In the genomic region with DNA sequence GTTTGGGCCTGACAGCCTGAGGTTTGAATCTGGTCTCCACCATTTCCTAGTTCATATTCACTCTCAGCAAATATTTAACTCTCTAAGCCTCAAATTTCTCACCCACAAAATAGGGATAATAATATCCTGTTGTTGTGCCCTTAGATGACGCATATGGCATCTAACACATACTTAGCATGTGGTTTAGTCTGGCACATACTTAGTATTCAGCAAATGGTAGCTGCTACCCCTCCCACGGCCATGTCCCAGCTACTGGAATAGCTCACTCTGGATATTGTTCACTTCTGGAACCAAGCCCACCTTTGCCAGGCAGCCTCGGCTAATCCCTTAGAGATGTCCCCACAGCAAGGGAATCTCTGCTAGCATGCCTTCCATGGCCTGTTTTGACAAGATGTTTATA, we compare ENCODE assay signal across 20 cellular contexts. TPM values are rescaled to one million over a fixed set of nuclear protein-coding genes. Genes with fewer than 3 reads are reported as not detected.
A peak's percentile ranks its signal among the peaks of the same experiment; 100 is the strongest.
DNase-seq lines count a peak whose midpoint lies in the region; ATAC-seq, FAIRE-seq and TF ChIP-seq lines count a peak whose summit lies in the region.
"Had no signal": no experiment of that assay in that cellular context is flagged by ENCODE, and none has a peak within 500 bp of the region (broad histone marks: within the 10 kb centered on the region; RNA-seq: fewer than 3 reads in every experiment).

No MANE protein-coding gene starts in this region.

- peak overlapping the region; percentile 12 for H3K4me2 ChIP-seq in astrocyte (ENCODE audit: low read length)

- H3K4me3 Mint-ChIP-seq in activated naive CD8-positive, alpha-beta T cell treated with anti-CD3 and anti-CD28 coated beads, Interleukin-2, amount 50 U/mL, for 24 hours, result no peak overlapping the region
- no peak overlapping the region for H3K4me3 Mint-ChIP-seq in activated naive CD8-positive, alpha-beta T cell treated with anti-CD3 and anti-CD28 coated beads for 36 hours
- no peak overlapping the region for H3K4me3 Mint-ChIP-seq in astrocyte (ENCODE audit: unreplicated experiment)
- H3K4me3 Mint-ChIP-seq: HFFc6, nephron had no signal

- no peak overlapping the region for H3K27ac Mint-ChIP-seq in activated naive CD8-positive, alpha-beta T cell treated with anti-CD3 and anti-CD28 coated beads, Interleukin-2, amount 50 U/mL, for 24 hours
- H3K27ac Mint-ChIP-seq in activated naive CD8-positive, alpha-beta T cell treated with anti-CD3 and anti-CD28 coated beads for 36 hours, result no peak overlapping the region
- H3K27ac Mint-ChIP-seq in astrocyte (ENCODE audit: unreplicated experiment), result no peak overlapping the region
- H3K27ac Mint-ChIP-seq: activated T-helper 2 cell treated with anti-CD3 and anti-CD28 coated beads, Interferon-gamma antibody, Interleukin-2, Interleukin-4, amounts not matched to agents 10 μg/mL and 5 μg/mL and 100 μg/mL, durations not matched to agents 14 hours and 24 hours and 36 hours; HFFc6 had no signal

- 91 to 94% methylated on average over 3 of the region's 3 CpGs for WGBS in upper lobe of left lung, 2 donors

- no peaks in the 10 kb centered on the region for H3K27me3 Mint-ChIP-seq in activated naive CD8-positive, alpha-beta T cell treated with anti-CD3 and anti-CD28 coated beads, Interleukin-2, amount 50 U/mL, for 24 hours
- H3K27me3 Mint-ChIP-seq in activated naive CD8-positive, alpha-beta T cell treated with anti-CD3 and anti-CD28 coated beads for 36 hours, result no peaks in the 10 kb centered on the region
- no peaks in the 10 kb centered on the region for H3K27me3 Mint-ChIP-seq in astrocyte (ENCODE audit: low read depth, unreplicated experiment)

- H3K9ac ChIP-seq in astrocyte (ENCODE audit: low read length), result no peak overlapping the region

- peaks cover 8% of the 10 kb centered on the region for H3K4me1 ChIP-seq in astrocyte (ENCODE audit: insufficient read depth, low read length)
- H3K4me1 ChIP-seq in upper lobe of left lung, result no peaks in the 10 kb centered on the region
- H3K4me1 ChIP-seq: stomach had no signal

- peaks cover 4% of the 10 kb centered on the region for H3K36me3 Mint-ChIP-seq in activated naive CD8-positive, alpha-beta T cell treated with anti-CD3 and anti-CD28 coated beads, Interleukin-2, amount 50 U/mL, for 24 hours (ENCODE audit: low read depth)
- H3K36me3 Mint-ChIP-seq in activated naive CD8-positive, alpha-beta T cell treated with anti-CD3 and anti-CD28 coated beads for 36 hours, result peaks cover 9% of the 10 kb centered on the region
- H3K36me3 Mint-ChIP-seq in astrocyte (ENCODE audit: low read depth, unreplicated experiment), result peaks cover 5% of the 10 kb centered on the region

- no peak for FAIRE-seq in astrocyte (lab: Jason Lieb, UNC)
- FAIRE-seq: endometrium, frontal cortex had no signal

- no peak overlapping the region for H2AFZ ChIP-seq in astrocyte (ENCODE audit: low read depth, low read length)

- H4K20me1 ChIP-seq in astrocyte (ENCODE audit: insufficient read depth, low read length), result peaks cover 44% of the 10 kb centered on the region

- TF ChIP-seq EP300 in upper lobe of left lung (IDR thresholded peaks at IDR 0.05), result no peak

- H3K9me3 ChIP-seq in astrocyte (ENCODE audit: insufficient read depth, low read depth, low read length) (no peaks in the 10 kb centered on the region), upper lobe of left lung (no peaks in the 10 kb centered on the region)
- H3K9me3 ChIP-seq: SJCRH30, stomach had no signal

- H3K36me3 ChIP-seq in astrocyte (ENCODE audit: insufficient read depth, low read length) (no peaks in the 10 kb centered on the region), upper lobe of left lung (no peaks in the 10 kb centered on the region)
- H3K36me3 ChIP-seq: SJCRH30, stomach had no signal

- H3K27me3 ChIP-seq in astrocyte (ENCODE audit: insufficient read depth, low read length), result no peaks in the 10 kb centered on the region
- no peaks in the 10 kb centered on the region for H3K27me3 ChIP-seq in upper lobe of left lung
- H3K27me3 ChIP-seq: SJCRH30, stomach had no signal

- H3K27ac ChIP-seq in astrocyte (ENCODE audit: low read depth, low read length) (peak overlapping the region; percentile 18), upper lobe of left lung (no peak overlapping the region)
- H3K27ac ChIP-seq: SJCRH30 had no signal

- peaks cover 12% of the 10 kb centered on the region for H3K4me1 Mint-ChIP-seq in activated naive CD8-positive, alpha-beta T cell treated with anti-CD3 and anti-CD28 coated beads, Interleukin-2, amount 50 U/mL, for 24 hours
- H3K4me1 Mint-ChIP-seq in activated naive CD8-positive, alpha-beta T cell treated with anti-CD3 and anti-CD28 coated beads for 36 hours, result no peaks in the 10 kb centered on the region
- H3K4me1 Mint-ChIP-seq in astrocyte (ENCODE audit: low read depth, unreplicated experiment), result peaks cover 8% of the 10 kb centered on the region

- TF ChIP-seq POLR2A in upper lobe of left lung (IDR thresholded peaks at IDR 0.05), result no peak

- peaks cover 55% of the 10 kb centered on the region for H3K79me2 ChIP-seq in astrocyte (ENCODE audit: insufficient read depth, low read length)

- ATAC-seq in activated naive CD8-positive, alpha-beta T cell treated with anti-CD3 and anti-CD28 coated beads, Interleukin-2, amount 50 U/mL, for 24 hours, result peak; percentile 24
- ATAC-seq in HG03571 (IDR thresholded peaks at IDR 0.05; ENCODE audit: unreplicated experiment) (no peak), upper lobe of left lung (ENCODE audit: low FRiP score in 2 of 2) (no peak)

- peaks cover 2% of the 10 kb centered on the region for H3K9me3 Mint-ChIP-seq in activated naive CD8-positive, alpha-beta T cell treated with anti-CD3 and anti-CD28 coated beads, Interleukin-2, amount 50 U/mL, for 24 hours
- peaks cover 2% of the 10 kb centered on the region for H3K9me3 Mint-ChIP-seq in activated naive CD8-positive, alpha-beta T cell treated with anti-CD3 and anti-CD28 coated beads for 36 hours
- peaks cover under 1% of the 10 kb centered on the region for H3K9me3 Mint-ChIP-seq in astrocyte (ENCODE audit: unreplicated experiment)
- H3K9me3 Mint-ChIP-seq: activated T-helper 2 cell treated with anti-CD3 and anti-CD28 coated beads, Interferon-gamma antibody, Interleukin-2, Interleukin-4, amounts not matched to agents 10 μg/mL and 5 μg/mL and 100 μg/mL, durations not matched to agents 14 hours and 24 hours and 36 hours had no signal

- TF ChIP-seq CTCF in astrocyte (IDR thresholded peaks at IDR 0.05; ENCODE audit: insufficient read depth, low read depth, low read length), result no peak
- no peak for TF ChIP-seq CTCF in upper lobe of left lung (IDR thresholded peaks at IDR 0.05)

- no peak for DNase-seq in activated naive CD8-positive, alpha-beta T cell treated with anti-CD3 and anti-CD28 coated beads, Interleukin-2, amount 50 U/mL, for 24 hours
- no peak for DNase-seq in activated naive CD8-positive, alpha-beta T cell treated with anti-CD3 and anti-CD28 coated beads for 36 hours
- DNase-seq in astrocyte (ENCODE audit: low read depth) (peak; percentile 74), medulla oblongata (ENCODE audit: extremely low spot score) (peak; percentile 27), stromal cell of bone marrow (ENCODE audit: low read depth) (peak; percentile 35), GM19240 (ENCODE audit: insufficient read length, low spot score) (no peak), upper lobe of left lung (no peak)
- DNase-seq: amniotic stem cell, HFFc6, MM.1S, NCI-H187 treated with DMSO at 0.1 percent for 48 hours, NCI-H69, stomach, T-helper 2 cell had no signal

- no peak overlapping the region for H3K4me3 ChIP-seq in astrocyte (ENCODE audit: insufficient read depth, low read depth, low read length)
- H3K4me3 ChIP-seq in upper lobe of left lung, result no peak overlapping the region
- H3K4me3 ChIP-seq: SJCRH30, stomach had no signal

RNA-seq across cellular contexts. Expression of a gene that starts 53.3 kb away (rescaled TPM):
- 10 to 100 TPM; 21.7 to 21.9 TPM for total RNA-seq in activated naive CD8-positive, alpha-beta T cell treated with anti-CD3 and anti-CD28 coated beads for 36 hours
- 28.5 and 28.7 TPM in 2 replicates for total RNA-seq in astrocyte
- total RNA-seq in upper lobe of left lung, result 10 to 100 TPM; 11.3 to 44.0 (median 15.4) TPM

Comparison
In these comparisons a context has a peak if more than half of its experiments do, and no peak if none do; other contexts are left out.
1. DNase-seq: peak in astrocyte (single experiment), medulla oblongata (single experiment) and stromal cell of bone marrow (single experiment); none in activated naive CD8-positive, alpha-beta T cell treated with anti-CD3 and anti-CD28 coated beads, Interleukin-2, amount 50 U/mL, for 24 hours (single experiment), activated naive CD8-positive, alpha-beta T cell treated with anti-CD3 and anti-CD28 coated beads for 36 hours (single experiment), GM19240 (single experiment) and upper lobe of left lung (0 of 2).